1 cellular context compared by ENCODE assay signal in the genomic region with DNA sequence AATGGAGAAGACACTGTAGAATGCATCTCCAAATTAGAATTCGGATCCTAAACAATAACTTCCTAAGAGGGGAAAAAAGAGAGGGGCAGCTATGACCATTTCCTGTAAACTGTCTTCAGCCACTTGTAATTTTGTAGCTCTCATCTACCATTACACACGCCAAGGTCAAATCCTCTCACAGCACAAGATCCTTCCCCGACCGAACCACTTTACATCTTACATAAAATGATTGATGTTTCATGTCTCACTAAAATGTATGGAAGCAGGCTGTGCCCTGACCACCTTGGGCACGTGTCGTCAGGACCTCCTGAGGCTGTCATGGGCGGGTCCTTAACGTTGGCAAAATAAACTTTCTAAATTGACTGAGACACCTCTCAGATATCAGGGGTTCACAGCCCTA.
TF ChIP-seq lines count a peak whose summit lies in the region.

No MANE protein-coding gene starts in this region.

TF ChIP-seq in HCT116, 20 proteins besides CTCF, POLR2A, EP300 and RAD21:
- TF ChIP-seq CBX3 (IDR thresholded peaks at IDR 0.05; ENCODE audit: low read depth): no peak
TF ChIP-seq in HCT116: peak in this region for 0.
